ENCODE assay signal across 9 cellular contexts in the genomic region with DNA sequence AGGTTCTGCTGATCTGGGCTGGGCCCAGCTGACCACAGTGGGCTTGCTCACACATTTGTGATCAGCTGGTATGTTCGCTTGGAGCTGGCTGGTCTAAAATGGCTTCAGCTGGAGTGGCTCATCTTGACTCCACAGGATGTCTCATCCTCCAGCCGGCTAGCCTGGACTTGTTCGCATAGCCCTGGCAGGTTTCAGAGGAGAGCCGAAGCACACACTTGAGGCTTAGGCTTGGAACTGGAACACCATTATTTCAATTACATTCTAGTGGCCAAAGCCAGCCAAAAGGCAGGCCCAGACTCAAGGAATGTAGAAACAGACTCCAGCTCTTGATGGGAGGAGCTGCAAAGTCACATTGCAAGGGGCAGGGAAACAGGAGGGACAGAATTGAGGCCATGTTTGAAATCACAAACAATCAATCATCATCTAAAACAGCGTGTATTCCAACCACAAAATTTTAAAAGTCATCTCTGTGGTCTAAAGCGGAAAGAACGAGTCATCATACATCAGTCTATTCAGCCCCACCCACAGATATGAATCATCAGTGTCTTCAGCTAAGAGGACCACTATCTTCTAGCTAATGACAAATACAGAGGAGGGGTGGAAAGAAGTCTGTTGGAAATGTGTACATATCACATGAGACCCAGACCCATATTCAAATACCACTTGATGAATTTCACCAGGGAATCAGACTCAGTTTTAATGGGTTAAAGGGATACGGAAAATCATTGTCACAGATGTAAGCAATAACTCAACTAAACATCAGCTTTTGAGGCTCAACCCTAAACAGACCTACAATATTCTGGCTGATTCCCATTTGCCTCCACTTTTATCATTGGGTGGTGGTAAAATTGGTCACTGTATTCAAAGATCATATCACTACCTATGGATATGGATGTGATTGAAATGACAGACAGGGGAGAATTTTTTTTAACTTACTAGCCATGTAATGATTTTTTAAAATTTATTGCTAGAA.
DNase-seq lines count a peak whose midpoint lies in the region; TF ChIP-seq lines count a peak whose summit lies in the region.
"Had no signal": no experiment of that assay in that cellular context is flagged by ENCODE, and none has a peak within 500 bp of the region (broad histone marks: within the 10 kb centered on the region; RNA-seq: fewer than 3 reads in every experiment).

No MANE protein-coding gene starts in this region.

- no peak overlapping the region for H3K27ac Mint-ChIP-seq in nephron progenitor cell

- H3K36me3 Mint-ChIP-seq in nephron progenitor cell (ENCODE audit: low read depth) = no peaks in the 10 kb centered on the region

- H3K27me3 Mint-ChIP-seq in nephron progenitor cell (ENCODE audit: low read depth, poor library complexity) = peaks cover 6% of the 10 kb centered on the region

- no peaks in the 10 kb centered on the region for H3K9me3 Mint-ChIP-seq in nephron progenitor cell

- no peak for TF ChIP-seq CTCF in GM10248 (IDR thresholded peaks at IDR 0.05; ENCODE audit: control extremely low read depth, extremely low read depth, low read depth, missing control alignments)
- TF ChIP-seq CTCF in fibroblast of pulmonary artery (IDR thresholded peaks at IDR 0.05; ENCODE audit: low read length, missing control alignments) = no peak
- no peak for TF ChIP-seq CTCF in nephron progenitor cell (IDR thresholded peaks at IDR 0.05)

- H3K4me1 Mint-ChIP-seq in nephron progenitor cell = no peaks in the 10 kb centered on the region

- CTCF ChIA-PET in GM10248 (lab: Yijun Ruan, JAX) = interaction anchor here (0.9 to 2.5 kb wide), 5 partner anchors 9 to 76 kb away, joined by 3 to 7 read pairs (median 4); no protein-coding TSS in a partner anchor

- no peak overlapping the region for H3K4me3 ChIP-seq in fibroblast of pulmonary artery (replicated peaks; ENCODE audit: low read depth, low read length)
- H3K4me3 ChIP-seq: ascending aorta had no signal

- peak; percentile 65 for DNase-seq in GM10248 (ENCODE audit: extremely low spot score)
- peak; percentile 41 for DNase-seq in GOT3 (lab: John Stamatoyannopoulos, UW)
- peak; percentile 54 for DNase-seq in NCI-H510A treated with DMSO at 0.1 percent for 48 hours (lab: John Stamatoyannopoulos, UW)
- DNase-seq in activated CD8-positive, alpha-beta memory T cell treated with anti-CD3 and anti-CD28 coated beads, Interleukin-2, amount 50 U/mL, for 1 hour (ENCODE audit: extremely low read depth) = peak; percentile 27
- DNase-seq in fibroblast of pulmonary artery (ENCODE audit: low read depth) = peak; percentile 91
- DNase-seq in stimulated activated CD4-positive, alpha-beta T cell treated with anti-CD3 and anti-CD28 coated beads, Interleukin-4, amount 100 ng/mL, for 4 hours = peak; percentile 22 to 56
- DNase-seq in nephron progenitor cell = no peak
- no peak for DNase-seq in NCI-H1930 (lab: John Stamatoyannopoulos, UW)

- H3K4me3 Mint-ChIP-seq in nephron progenitor cell = no peak overlapping the region

- POLR2A ChIA-PET in GM10248 (lab: Yijun Ruan, JAX) = interaction anchor here (0.6 kb wide), 1 partner anchor 96 kb away, joined by 3 read pairs; no protein-coding TSS in a partner anchor

Comparison
In these comparisons a context has a peak if more than half of its experiments do, and no peak if none do; other contexts are left out.
1. DNase-seq: peak in GM10248 (single experiment), GOT3 (single experiment), NCI-H510A treated with DMSO at 0.1 percent for 48 hours (single experiment), activated CD8-positive, alpha-beta memory T cell treated with anti-CD3 and anti-CD28 coated beads, Interleukin-2, amount 50 U/mL, for 1 hour (single experiment), fibroblast of pulmonary artery (single experiment) and stimulated activated CD4-positive, alpha-beta T cell treated with anti-CD3 and anti-CD28 coated beads, Interleukin-4, amount 100 ng/mL, for 4 hours (2 of 2); none in nephron progenitor cell (single experiment) and NCI-H1930 (0 of 2).